In the genomic region with DNA sequence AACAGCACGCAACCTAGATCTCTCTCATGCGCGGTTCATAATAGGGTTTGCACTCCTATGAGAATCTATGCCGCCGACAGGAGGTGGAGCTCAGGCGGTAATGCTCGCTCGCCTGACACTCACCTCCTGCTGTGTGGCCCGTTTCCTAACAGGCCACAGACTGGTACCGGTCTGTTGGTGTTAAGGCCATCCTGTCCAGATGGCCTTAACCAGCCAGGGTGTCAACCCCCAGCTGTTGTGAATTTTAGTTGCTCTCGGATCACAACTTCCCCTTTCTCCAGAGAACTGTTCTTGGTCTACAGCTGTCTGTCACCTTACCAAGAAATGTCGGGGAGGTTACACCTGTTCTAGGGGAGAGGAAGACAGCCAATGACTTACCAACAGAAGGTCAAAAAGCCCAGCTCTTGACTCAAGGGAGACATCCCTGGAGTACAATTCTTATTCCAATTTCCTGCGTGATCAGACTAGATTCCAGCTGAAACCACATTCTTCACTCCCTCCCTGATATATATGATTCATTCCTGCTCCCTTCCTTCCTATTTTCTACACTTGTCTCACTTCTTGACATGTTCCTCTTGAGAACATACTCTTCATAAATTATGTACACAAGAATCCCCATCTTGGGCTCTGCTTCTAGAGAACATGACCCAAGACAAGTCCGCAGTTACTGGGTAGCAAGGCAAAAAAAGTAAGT, we compare ENCODE assay signal across 11 cellular contexts. TPM values are rescaled to one million over a fixed set of nuclear protein-coding genes. Genes with fewer than 3 reads are reported as not detected.
DNase-seq lines count a peak whose midpoint lies in the region; ATAC-seq and TF ChIP-seq lines count a peak whose summit lies in the region.
"Had no signal": no experiment of that assay in that cellular context is flagged by ENCODE, and none has a peak within 500 bp of the region (broad histone marks: within the 10 kb centered on the region; RNA-seq: fewer than 3 reads in every experiment).

No MANE protein-coding gene starts in this region.

- H3K36me3 ChIP-seq in upper lobe of left lung, result no peaks in the 10 kb centered on the region
- no peaks in the 10 kb centered on the region for H3K36me3 ChIP-seq in GM23338 (ENCODE audit: insufficient read depth)

- H3K27me3 ChIP-seq in upper lobe of left lung, result no peaks in the 10 kb centered on the region
- no peaks in the 10 kb centered on the region for H3K27me3 ChIP-seq in GM23338 (ENCODE audit: insufficient read depth)

- no peaks in the 10 kb centered on the region for H3F3A ChIP-seq in GM23338 (replicated peaks; ENCODE audit: low read depth)

- H3K36me3 Mint-ChIP-seq in GM23338 (ENCODE audit: low read depth), result no peaks in the 10 kb centered on the region

- H3K4me1 ChIP-seq in upper lobe of left lung (no peaks in the 10 kb centered on the region), GM23338 (ENCODE audit: insufficient read depth) (no peaks in the 10 kb centered on the region)

- H3K27me3 Mint-ChIP-seq in GM23338 (ENCODE audit: insufficient read depth, low read depth, poor library complexity), result peaks cover 2% of the 10 kb centered on the region

- no peak overlapping the region for H3K4me3 Mint-ChIP-seq in GM23338
- H3K4me3 Mint-ChIP-seq: activated CD4-positive, alpha-beta T cell treated with anti-CD3 and anti-CD28 coated beads, Interleukin-2, amount 10 ng/mL, durations not matched to agents 24 days and 14 days had no signal

- peaks cover 3% of the 10 kb centered on the region; the same call in 2 of the 3 replicates for H3K4me1 Mint-ChIP-seq in GM23338

- DNase-seq in DMS 273 (lab: John Stamatoyannopoulos, UW; ENCODE audit: unreplicated experiment) (peak; percentile 25), DMS 273 treated with DMSO at 0.1 percent for 48 hours (lab: John Stamatoyannopoulos, UW) (no peak), RPMI8226 (peak; percentile 78), upper lobe of left lung (peak in 1 of 2 donors; percentile 40), GM23338 (ENCODE audit: low spot score) (no peak), SW480 (ENCODE audit: low spot score) (no peak), SHP77 treated with DMSO at 0.1 percent for 48 hours (lab: John Stamatoyannopoulos, UW) (no peak)
- DNase-seq: activated CD4-positive, alpha-beta T cell treated with anti-CD3 and anti-CD28 coated beads, Interleukin-2, amount 10 ng/mL, durations not matched to agents 24 days and 14 days; NCI-H2081 treated with DMSO at 0.1 percent for 48 hours had no signal

- no peaks in the 10 kb centered on the region; the same call in 1 of the 2 replicates for H3K9me2 ChIP-seq in GM23338 (ENCODE audit: insufficient read depth)

- TF ChIP-seq POLR2A in upper lobe of left lung (IDR thresholded peaks at IDR 0.05), result peak in 1 of 4 donors; percentile 22

- H3K9me3 ChIP-seq in upper lobe of left lung, result no peaks in the 10 kb centered on the region

- 67 to 74% methylated on average over 14 of the region's 14 CpGs for WGBS in upper lobe of left lung, 2 donors

- no peak overlapping the region for H3K4me2 ChIP-seq in GM23338

- H3K4me3 ChIP-seq in upper lobe of left lung (no peak overlapping the region), GM23338 (no peak overlapping the region)

- no peak overlapping the region for H2AFZ ChIP-seq in GM23338

- no peaks in the 10 kb centered on the region for H3K9me3 Mint-ChIP-seq in GM23338

- TF ChIP-seq EP300 in upper lobe of left lung (IDR thresholded peaks at IDR 0.05), result no peak

- ATAC-seq in HG03025 (IDR thresholded peaks at IDR 0.05; ENCODE audit: low FRiP score, unreplicated experiment) (peak; percentile 89), upper lobe of left lung (ENCODE audit: low FRiP score in 2 of 2) (peak in 1 of 2 donors; percentile 75), GM23338 (no peak)

- no peaks in the 10 kb centered on the region for H4K20me1 ChIP-seq in GM23338 (replicated peaks; ENCODE audit: insufficient read depth)

- peak overlapping the region in 3 of 4 donors; percentile 7 to 57 (median 49) for H3K27ac ChIP-seq in upper lobe of left lung
- no peak overlapping the region for H3K27ac ChIP-seq in GM23338 (ENCODE audit: low read depth)
- H3K27ac ChIP-seq: 22Rv1 had no signal

- H3K27ac Mint-ChIP-seq in GM23338, result no peak overlapping the region
- H3K27ac Mint-ChIP-seq: activated CD4-positive, alpha-beta T cell treated with anti-CD3 and anti-CD28 coated beads, Interleukin-2, amount 10 ng/mL, durations not matched to agents 24 days and 14 days had no signal

- no peaks in the 10 kb centered on the region for H3K79me2 ChIP-seq in GM23338 (replicated peaks; ENCODE audit: insufficient read depth)

- TF ChIP-seq CTCF in upper lobe of left lung (IDR thresholded peaks at IDR 0.05), result no peak
- TF ChIP-seq CTCF in GM23338 (conservative IDR thresholded peaks at IDR 0.05; ENCODE audit: low read depth in 2 of 2), result no peak

TF ChIP-seq in GM23338, 12 proteins besides CTCF, POLR2A, EP300 and RAD21 (continues in another document):
- TF ChIP-seq ZNF114 (CRISPR knock-in tag; IDR thresholded peaks at IDR 0.05) (no peak), JUNB (IDR thresholded peaks at IDR 0.05; ENCODE audit: unreplicated experiment) (no peak), STAT1 (IDR thresholded peaks at IDR 0.05; ENCODE audit: unreplicated experiment) (no peak), POLR2AphosphoS5 (IDR thresholded peaks at IDR 0.05; ENCODE audit: low read depth) (no peak)
- TF ChIP-seq, protein P1, sequence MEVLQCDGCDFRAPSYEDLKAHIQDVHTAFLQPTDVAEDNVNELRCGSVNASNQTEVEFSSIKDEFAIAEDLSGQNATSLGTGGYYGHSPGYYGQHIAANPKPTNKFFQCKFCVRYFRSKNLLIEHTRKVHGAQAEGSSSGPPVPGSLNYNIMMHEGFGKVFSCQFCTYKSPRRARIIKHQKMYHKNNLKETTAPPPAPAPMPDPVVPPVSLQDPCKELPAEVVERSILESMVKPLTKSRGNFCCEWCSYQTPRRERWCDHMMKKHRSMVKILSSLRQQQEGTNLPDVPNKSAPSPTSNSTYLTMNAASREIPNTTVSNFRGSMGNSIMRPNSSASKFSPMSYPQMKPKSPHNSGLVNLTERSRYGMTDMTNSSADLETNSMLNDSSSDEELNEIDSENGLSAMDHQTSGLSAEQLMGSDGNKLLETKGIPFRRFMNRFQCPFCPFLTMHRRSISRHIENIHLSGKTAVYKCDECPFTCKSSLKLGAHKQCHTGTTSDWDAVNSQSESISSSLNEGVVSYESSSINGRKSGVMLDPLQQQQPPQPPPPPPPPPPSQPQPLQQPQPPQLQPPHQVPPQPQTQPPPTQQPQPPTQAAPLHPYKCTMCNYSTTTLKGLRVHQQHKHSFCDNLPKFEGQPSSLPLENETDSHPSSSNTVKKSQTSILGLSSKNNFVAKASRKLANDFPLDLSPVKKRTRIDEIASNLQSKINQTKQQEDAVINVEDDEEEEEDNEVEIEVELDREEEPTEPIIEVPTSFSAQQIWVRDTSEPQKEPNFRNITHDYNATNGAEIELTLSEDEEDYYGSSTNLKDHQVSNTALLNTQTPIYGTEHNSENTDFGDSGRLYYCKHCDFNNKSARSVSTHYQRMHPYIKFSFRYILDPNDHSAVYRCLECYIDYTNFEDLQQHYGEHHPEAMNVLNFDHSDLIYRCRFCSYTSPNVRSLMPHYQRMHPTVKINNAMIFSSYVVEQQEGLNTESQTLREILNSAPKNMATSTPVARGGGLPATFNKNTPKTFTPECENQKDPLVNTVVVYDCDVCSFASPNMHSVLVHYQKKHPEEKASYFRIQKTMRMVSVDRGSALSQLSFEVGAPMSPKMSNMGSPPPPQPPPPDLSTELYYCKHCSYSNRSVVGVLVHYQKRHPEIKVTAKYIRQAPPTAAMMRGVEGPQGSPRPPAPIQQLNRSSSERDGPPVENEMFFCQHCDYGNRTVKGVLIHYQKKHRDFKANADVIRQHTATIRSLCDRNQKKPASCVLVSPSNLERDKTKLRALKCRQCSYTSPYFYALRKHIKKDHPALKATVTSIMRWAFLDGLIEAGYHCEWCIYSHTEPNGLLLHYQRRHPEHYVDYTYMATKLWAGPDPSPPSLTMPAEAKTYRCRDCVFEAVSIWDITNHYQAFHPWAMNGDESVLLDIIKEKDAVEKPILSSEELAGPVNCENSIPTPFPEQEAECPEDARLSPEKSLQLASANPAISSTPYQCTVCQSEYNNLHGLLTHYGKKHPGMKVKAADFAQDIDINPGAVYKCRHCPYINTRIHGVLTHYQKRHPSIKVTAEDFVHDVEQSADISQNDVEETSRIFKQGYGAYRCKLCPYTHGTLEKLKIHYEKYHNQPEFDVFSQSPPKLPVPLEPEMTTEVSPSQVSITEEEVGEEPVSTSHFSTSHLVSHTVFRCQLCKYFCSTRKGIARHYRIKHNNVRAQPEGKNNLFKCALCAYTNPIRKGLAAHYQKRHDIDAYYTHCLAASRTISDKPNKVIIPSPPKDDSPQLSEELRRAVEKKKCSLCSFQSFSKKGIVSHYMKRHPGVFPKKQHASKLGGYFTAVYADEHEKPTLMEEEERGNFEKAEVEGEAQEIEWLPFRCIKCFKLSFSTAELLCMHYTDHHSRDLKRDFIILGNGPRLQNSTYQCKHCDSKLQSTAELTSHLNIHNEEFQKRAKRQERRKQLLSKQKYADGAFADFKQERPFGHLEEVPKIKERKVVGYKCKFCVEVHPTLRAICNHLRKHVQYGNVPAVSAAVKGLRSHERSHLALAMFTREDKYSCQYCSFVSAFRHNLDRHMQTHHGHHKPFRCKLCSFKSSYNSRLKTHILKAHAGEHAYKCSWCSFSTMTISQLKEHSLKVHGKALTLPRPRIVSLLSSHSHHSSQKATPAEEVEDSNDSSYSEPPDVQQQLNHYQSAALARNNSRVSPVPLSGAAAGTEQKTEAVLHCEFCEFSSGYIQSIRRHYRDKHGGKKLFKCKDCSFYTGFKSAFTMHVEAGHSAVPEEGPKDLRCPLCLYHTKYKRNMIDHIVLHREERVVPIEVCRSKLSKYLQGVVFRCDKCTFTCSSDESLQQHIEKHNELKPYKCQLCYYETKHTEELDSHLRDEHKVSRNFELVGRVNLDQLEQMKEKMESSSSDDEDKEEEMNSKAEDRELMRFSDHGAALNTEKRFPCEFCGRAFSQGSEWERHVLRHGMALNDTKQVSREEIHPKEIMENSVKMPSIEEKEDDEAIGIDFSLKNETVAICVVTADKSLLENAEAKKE (CRISPR knock-in tag; IDR thresholded peaks at IDR 0.05), result no peak
- TF ChIP-seq, protein P2, sequence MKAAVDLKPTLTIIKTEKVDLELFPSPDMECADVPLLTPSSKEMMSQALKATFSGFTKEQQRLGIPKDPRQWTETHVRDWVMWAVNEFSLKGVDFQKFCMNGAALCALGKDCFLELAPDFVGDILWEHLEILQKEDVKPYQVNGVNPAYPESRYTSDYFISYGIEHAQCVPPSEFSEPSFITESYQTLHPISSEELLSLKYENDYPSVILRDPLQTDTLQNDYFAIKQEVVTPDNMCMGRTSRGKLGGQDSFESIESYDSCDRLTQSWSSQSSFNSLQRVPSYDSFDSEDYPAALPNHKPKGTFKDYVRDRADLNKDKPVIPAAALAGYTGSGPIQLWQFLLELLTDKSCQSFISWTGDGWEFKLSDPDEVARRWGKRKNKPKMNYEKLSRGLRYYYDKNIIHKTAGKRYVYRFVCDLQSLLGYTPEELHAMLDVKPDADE (IDR thresholded peaks at IDR 0.05), result no peak

RNA-seq across cellular contexts. Expression of gene DNAAF9, which starts 23.1 kb away (rescaled TPM):
- total RNA-seq in upper lobe of left lung, result 10 to 100 TPM; 17.6 to 45.1 (median 23.7) TPM
- total RNA-seq in GM23338 (2014; rRNA removed; shearing (Covaris generic)), result 4.8 and 5.0 TPM in 2 replicates
- 2.2 and 2.4 TPM in 2 replicates for polyA plus RNA-seq in GM23338 (2016; fragmentation: Nextera tagmentation; extraction: Ambion mirVana)

RNA-seq across cellular contexts. Expression of gene ATRN, which starts 40.3 kb away (rescaled TPM):
- total RNA-seq in upper lobe of left lung, result 10 to 100 TPM; 13.6 to 39.5 (median 27.0) TPM
- total RNA-seq in GM23338 (2014; rRNA removed; shearing (Covaris generic)), result 14.7 and 18.3 TPM in 2 replicates
- 2.0 and 2.2 TPM in 2 replicates for polyA plus RNA-seq in GM23338 (2016; fragmentation: Nextera tagmentation; extraction: Ambion mirVana)

Comparison
In these comparisons a context has a peak if more than half of its experiments do, and no peak if none do; other contexts are left out.
1. DNase-seq: peak in DMS 273 (single experiment) and RPMI8226 (single experiment); none in DMS 273 treated with DMSO at 0.1 percent for 48 hours (single experiment), GM23338 (single experiment), SW480 (single experiment) and SHP77 treated with DMSO at 0.1 percent for 48 hours (single experiment).